13 cellular contexts compared by ENCODE assay signal in the genomic region with DNA sequence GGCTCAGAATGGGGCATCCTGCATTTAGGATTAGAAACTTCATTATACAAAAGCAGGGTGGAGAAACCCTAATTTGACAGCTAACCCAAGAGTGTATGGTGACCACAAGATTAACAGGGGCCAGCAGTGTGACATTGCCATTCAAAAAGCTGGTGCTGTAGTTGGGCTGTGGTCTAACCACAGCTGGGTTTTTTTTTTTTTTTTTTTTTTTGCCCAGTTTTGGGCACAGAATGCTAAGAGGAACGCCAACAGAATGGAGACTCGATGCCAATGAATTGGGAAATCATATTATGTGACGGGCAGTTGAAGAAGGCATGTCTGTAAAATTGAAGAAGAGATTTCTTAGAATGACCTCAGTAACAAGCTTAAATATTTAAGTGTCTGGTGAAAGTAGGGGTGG. TPM values are rescaled to one million over a fixed set of nuclear protein-coding genes. Genes with fewer than 3 reads are reported as not detected.
DNase-seq lines count a peak whose midpoint lies in the region; ATAC-seq, FAIRE-seq and TF ChIP-seq lines count a peak whose summit lies in the region.
"Had no signal": no experiment of that assay in that cellular context is flagged by ENCODE, and none has a peak within 500 bp of the region (broad histone marks: within the 10 kb centered on the region; RNA-seq: fewer than 3 reads in every experiment).

No MANE protein-coding gene starts in this region.

- H3K27me3 Mint-ChIP-seq in GM23338 (ENCODE audit: insufficient read depth, low read depth, poor library complexity) = peaks cover 5% of the 10 kb centered on the region
- H3K27me3 Mint-ChIP-seq: CD4-positive, alpha-beta memory T cell had no signal

- no peaks in the 10 kb centered on the region for H3K79me2 ChIP-seq in GM23338 (replicated peaks; ENCODE audit: insufficient read depth)
- peaks cover 9% of the 10 kb centered on the region for H3K79me2 ChIP-seq in endothelial cell of umbilical vein (ENCODE audit: control insufficient read depth, insufficient read depth, low read length)

- no peak overlapping the region for H2AFZ ChIP-seq in GM23338
- H2AFZ ChIP-seq in endothelial cell of umbilical vein (ENCODE audit: low read depth, low read length) = no peak overlapping the region

- H3K9me2 ChIP-seq in GM23338 (ENCODE audit: insufficient read depth) = no peaks in the 10 kb centered on the region

- no peak for TF ChIP-seq POLR2A in endothelial cell of umbilical vein (IDR thresholded peaks at IDR 0.05; ENCODE audit: low read depth, low read length)

- H3K4me2 ChIP-seq in GM23338 = 0 out of 2 replicates have a peak overlapping the region, but pooled peaks have one; percentile 37
- peak overlapping the region; percentile 77 for H3K4me2 ChIP-seq in endothelial cell of umbilical vein (ENCODE audit: insufficient read depth, low read length)

- no peaks in the 10 kb centered on the region for H3K36me3 ChIP-seq in GM23338 (ENCODE audit: insufficient read depth)
- no peaks in the 10 kb centered on the region for H3K36me3 ChIP-seq in endothelial cell of umbilical vein (ENCODE audit: control insufficient read depth in 2 of 2, extremely low read depth in 1 of 2, insufficient read depth in 2 of 2, low read length in 2 of 2)
- no peaks in the 10 kb centered on the region for H3K36me3 ChIP-seq in psoas muscle (ENCODE audit: insufficient read depth in 1 of 2, low read depth in 1 of 2)
- H3K36me3 ChIP-seq: HAP-1, SJSA1 had no signal

- dilution Hi-C loops in endothelial cell of umbilical vein (cut with MboI; ENCODE audit: extremely low pct_ligation_motif_present, low sequenced_read_pairs) = no loop called here

- intact Hi-C loops in endothelial cell of umbilical vein (cut with micrococcal nuclease) (loop anchor here (5.0 kb wide), 1 partner anchor 312 kb away; no protein-coding TSS in a partner anchor), psoas muscle (cut with DNase I) (loop anchor here in 1 of 2 donors (5.0 kb wide), 1 partner anchor 42 kb away; no protein-coding TSS in a partner anchor)

- no peaks in the 10 kb centered on the region for H3K9me3 ChIP-seq in endothelial cell of umbilical vein (replicated peaks; ENCODE audit: control insufficient read depth, insufficient read depth, low read length)
- H3K9me3 ChIP-seq in psoas muscle = no peaks in the 10 kb centered on the region
- H3K9me3 ChIP-seq: HAP-1, SJSA1 had no signal

- ATAC-seq in GM23338 = no peak
- ATAC-seq in psoas muscle = peak; percentile 34 to 66 (median 46)
- ATAC-seq in GM18861 (IDR thresholded peaks at IDR 0.05; ENCODE audit: unreplicated experiment) = no peak

- no peaks in the 10 kb centered on the region for H3F3A ChIP-seq in GM23338 (replicated peaks; ENCODE audit: low read depth)

- no peaks in the 10 kb centered on the region for H3K9me1 ChIP-seq in endothelial cell of umbilical vein (replicated peaks; ENCODE audit: control insufficient read depth, extremely low read depth, insufficient read depth, low read length)

- no peak overlapping the region for H3K4me3 ChIP-seq in GM23338
- H3K4me3 ChIP-seq in endothelial cell of umbilical vein (replicated peaks in 1 of 3; ENCODE audit: insufficient read depth in 1 of 3, low read depth in 1 of 3, low read length in 3 of 3) = no peak overlapping the region
- peak overlapping the region; percentile 50 for H3K4me3 ChIP-seq in psoas muscle
- H3K4me3 ChIP-seq: HAP-1, SJSA1 had no signal

- H3K36me3 Mint-ChIP-seq in GM23338 (ENCODE audit: low read depth) = no peaks in the 10 kb centered on the region
- H3K36me3 Mint-ChIP-seq: CD4-positive, alpha-beta memory T cell had no signal

- in situ Hi-C loops in ACHN (cut with HindIII; ENCODE audit: low pct_ligation_motif_present, low pct_unique_long_range_greater_than_20kb, low sequenced_read_pairs) = no loop called here

- H3K4me1 ChIP-seq in GM23338 (ENCODE audit: insufficient read depth) (peaks cover 48% of the 10 kb centered on the region), endothelial cell of umbilical vein (ENCODE audit: control insufficient read depth, extremely low read depth, insufficient read depth, low read length) (peaks cover 34% of the 10 kb centered on the region), psoas muscle (peaks cover 40% of the 10 kb centered on the region)
- H3K4me1 ChIP-seq: SJSA1 had no signal

- H3K9ac ChIP-seq in endothelial cell of umbilical vein (replicated peaks; ENCODE audit: extremely low read depth, insufficient read depth, low read length) = peak overlapping the region; percentile 5

- H3K4me1 Mint-ChIP-seq in GM23338 = peaks cover 47% of the 10 kb centered on the region
- H3K4me1 Mint-ChIP-seq: CD4-positive, alpha-beta memory T cell had no signal

- H4K20me1 ChIP-seq in GM23338 (replicated peaks; ENCODE audit: insufficient read depth) (no peaks in the 10 kb centered on the region), endothelial cell of umbilical vein (replicated peaks; ENCODE audit: control insufficient read depth, extremely low read depth, insufficient read depth, low read length) (no peaks in the 10 kb centered on the region)

- H3K27ac Mint-ChIP-seq in GM23338 = peak overlapping the region; percentile 35; the same call in 1 of the 2 replicates
- H3K27ac Mint-ChIP-seq: CD4-positive, alpha-beta memory T cell had no signal

- BruUV-seq in endothelial cell of umbilical vein (replicated peaks; lab: Mats Ljungman, UMichigan) = no TSS peak

- H3K4me3 Mint-ChIP-seq in GM23338 = no peak overlapping the region
- H3K4me3 Mint-ChIP-seq: CD4-positive, alpha-beta memory T cell had no signal

- FAIRE-seq in endothelial cell of umbilical vein (lab: Jason Lieb, UNC) = no peak

- H3K27ac ChIP-seq in GM23338 (ENCODE audit: low read depth) = 0 out of 2 replicates have a peak overlapping the region, but pooled peaks have one; percentile 40
- peak overlapping the region; percentile 57 for H3K27ac ChIP-seq in endothelial cell of umbilical vein (ENCODE audit: insufficient read depth, low read depth, low read length)
- H3K27ac ChIP-seq in psoas muscle = peak overlapping the region; percentile 88
- H3K27ac ChIP-seq: SJSA1 had no signal

- POLR2A ChIA-PET in endothelial cell of umbilical vein (lab: Charles Lee) = interaction anchor here (0.6 kb wide), 2 partner anchors 17 to 150 kb away, joined by 3 read pairs; no protein-coding TSS in a partner anchor

- 18 to 36% (median 18%) methylated on average over 3 of the region's 3 CpGs for WGBS in psoas muscle, 3 donors

- CTCF ChIA-PET in endothelial cell of umbilical vein (lab: Charles Lee) = interaction anchor here (0.6 to 2.6 kb wide), 9 partner anchors 10 to 295 kb away, joined by 3 to 9 read pairs (median 4); no protein-coding TSS in a partner anchor

- H3K27me3 ChIP-seq in GM23338 (ENCODE audit: insufficient read depth) = no peaks in the 10 kb centered on the region
- no peaks in the 10 kb centered on the region for H3K27me3 ChIP-seq in endothelial cell of umbilical vein (ENCODE audit: control insufficient read depth in 2 of 2, insufficient read depth in 2 of 2, low read length in 2 of 2)
- no peaks in the 10 kb centered on the region for H3K27me3 ChIP-seq in psoas muscle (ENCODE audit: insufficient read depth in 3 of 3, low read length in 2 of 3)
- H3K27me3 ChIP-seq: SJSA1 had no signal

- DNase-seq in GM23338 (ENCODE audit: low spot score) (no peak), NOMO-1 (lab: John Stamatoyannopoulos, UW; ENCODE audit: unreplicated experiment in 2 of 2) (peak; percentile 27 to 37), endothelial cell of umbilical vein (ENCODE audit: low read depth, low spot score) (no peak), psoas muscle (no peak), ACHN (no peak)
- DNase-seq in stimulated activated CD4-positive, alpha-beta T cell treated with anti-CD3 and anti-CD28 coated beads, Interleukin-1b, Interleukin-23, amount 100 ng/mL, for 48 hours = no peak
- no peak for DNase-seq in stimulated activated CD4-positive, alpha-beta T cell treated with anti-CD3 and anti-CD28 coated beads, Interleukin-2, amount 100 ng/mL, for 48 hours
- DNase-seq: activated CD4-positive, alpha-beta T cell treated with anti-CD3 and anti-CD28 coated beads, Interleukin-2, amount 50 U/mL, for 1 hour; CD4-positive, alpha-beta memory T cell; glutamatergic neuron had no signal

- H3K9me3 Mint-ChIP-seq in GM23338 = no peaks in the 10 kb centered on the region
- H3K9me3 Mint-ChIP-seq: CD4-positive, alpha-beta memory T cell had no signal

- TF ChIP-seq CTCF in GM23338 (conservative IDR thresholded peaks at IDR 0.05; ENCODE audit: low read depth in 2 of 2) (no peak), endothelial cell of umbilical vein (IDR thresholded peaks at IDR 0.05; ENCODE audit: extremely low read depth in 1 of 2, insufficient read depth in 1 of 2, low read depth in 1 of 2, low read length in 2 of 2) (no peak), psoas muscle (IDR thresholded peaks at IDR 0.05) (no peak)

TF ChIP-seq in endothelial cell of umbilical vein, 7 proteins besides CTCF, POLR2A, EP300 and RAD21:
- TF ChIP-seq MYC (IDR thresholded peaks at IDR 0.05; ENCODE audit: low read depth, low read length) (no peak), POLR2AphosphoS5 (IDR thresholded peaks at IDR 0.05; ENCODE audit: insufficient read depth, low read depth, low read length) (no peak), JUN (IDR thresholded peaks at IDR 0.05; ENCODE audit: borderline replicate concordance, insufficient read depth, insufficient read length, low read depth) (no peak), FOS (IDR thresholded peaks at IDR 0.05; ENCODE audit: borderline replicate concordance, insufficient read depth, low read length) (no peak), GATA2 (IDR thresholded peaks at IDR 0.05; ENCODE audit: insufficient read depth, insufficient read length, low read depth, low read length) (no peak), EZH2 (IDR thresholded peaks at IDR 0.05; ENCODE audit: borderline replicate concordance, low read depth, low read length, severe bottlenecking) (no peak)
- TF ChIP-seq, protein P1, sequence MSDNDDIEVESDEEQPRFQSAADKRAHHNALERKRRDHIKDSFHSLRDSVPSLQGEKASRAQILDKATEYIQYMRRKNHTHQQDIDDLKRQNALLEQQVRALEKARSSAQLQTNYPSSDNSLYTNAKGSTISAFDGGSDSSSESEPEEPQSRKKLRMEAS (IDR thresholded peaks at IDR 0.05; ENCODE audit: insufficient read depth, insufficient read length) = no peak

RNA-seq across cellular contexts. Expression of a gene that starts 58.4 kb away (rescaled TPM):
- total RNA-seq in GM23338 (2014; rRNA removed; shearing (Covaris generic)) = 0.97 and 2.5 TPM in 2 replicates
- polyA plus RNA-seq in GM23338 (2016; fragmentation: Nextera tagmentation; extraction: Ambion mirVana) (2.1 and 2.3 TPM in 2 replicates), endothelial cell of umbilical vein (25.5 and 31.2 TPM in 2 replicates), psoas muscle (10 to 100 TPM in 1 of 3 donors, 1 to 10 TPM in 2; 4.0 to 11.7 (median 4.2) TPM)
- total RNA-seq in endothelial cell of umbilical vein (41.3 and 47.0 TPM in 2 replicates), psoas muscle (10 to 100 TPM; 30.6 to 42.7 (median 42.3) TPM)
- 15.5 and 15.8 TPM in 2 replicates for polyA plus RNA-seq in endothelial cell of umbilical vein (2011; cell fraction: cytosol; rRNA removed)
- polyA plus RNA-seq in endothelial cell of umbilical vein (2011; cell fraction: nucleus; rRNA removed) = 23.4 and 25.6 TPM in 2 replicates
- 11.7 and 12.9 TPM in 2 replicates for polyA plus RNA-seq in endothelial cell of umbilical vein (2012)
- polyA minus RNA-seq in endothelial cell of umbilical vein = 85.6 and 92.4 TPM in 2 replicates
- polyA minus RNA-seq in endothelial cell of umbilical vein (2011; cell fraction: cytosol; rRNA and poly(A)+ RNA removed) = 32.8 TPM
- 103 and 113 TPM in 2 replicates for polyA minus RNA-seq in endothelial cell of umbilical vein (2011; cell fraction: nucleus; rRNA and poly(A)+ RNA removed)

Comparison
In these comparisons a context has a peak if more than half of its experiments do, and no peak if none do; other contexts are left out.
1. ATAC-seq: peak in psoas muscle (4 of 4); none in GM23338 (single experiment) and GM18861 (single experiment).
2. DNase-seq: peak in NOMO-1 (2 of 2); none in GM23338 (single experiment), endothelial cell of umbilical vein (single experiment), psoas muscle (0 of 2), stimulated activated CD4-positive, alpha-beta T cell treated with anti-CD3 and anti-CD28 coated beads, Interleukin-1b, Interleukin-23, amount 100 ng/mL, for 48 hours (single experiment), ACHN (single experiment) and stimulated activated CD4-positive, alpha-beta T cell treated with anti-CD3 and anti-CD28 coated beads, Interleukin-2, amount 100 ng/mL, for 48 hours (0 of 2).
3. Peak in every context shown above with its lines, with median percentiles within 50 percentile points of each other: H3K27ac ChIP-seq.